ENCODE assay signal across 7 cellular contexts in the genomic region with DNA sequence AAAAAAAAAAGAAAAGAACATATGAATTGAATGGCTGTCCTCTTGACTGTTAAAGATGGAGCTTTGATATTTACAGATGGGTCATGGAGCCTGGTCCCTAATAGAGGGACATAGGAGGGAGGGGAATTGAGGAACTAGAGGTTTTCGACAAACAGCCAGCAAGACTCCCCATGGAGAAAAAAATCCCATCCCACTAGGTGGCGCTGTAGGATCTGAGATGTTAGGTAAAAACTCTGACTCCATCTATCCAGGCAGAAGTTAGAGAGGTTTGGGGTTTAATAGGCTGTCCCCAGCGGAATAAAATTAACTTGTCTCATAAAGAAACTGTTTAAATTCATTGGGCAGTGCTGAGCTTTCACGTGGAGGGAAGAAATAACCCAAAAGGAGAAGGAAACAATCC. TPM values are rescaled to one million over a fixed set of nuclear protein-coding genes. Genes with fewer than 3 reads are reported as not detected.
DNase-seq lines count a peak whose midpoint lies in the region; ATAC-seq, FAIRE-seq and TF ChIP-seq lines count a peak whose summit lies in the region.

No MANE protein-coding gene starts in this region.

- H2AFZ ChIP-seq in smooth muscle cell (ENCODE audit: low read depth) = no peak overlapping the region

- no peak overlapping the region for H3K4me3 ChIP-seq in smooth muscle cell

- H4K20me1 ChIP-seq in smooth muscle cell (ENCODE audit: low read depth) = no peaks in the 10 kb centered on the region

- peak; percentile 75 for FAIRE-seq in GM18507 (lab: Jason Lieb, UNC)

- H3K27me3 ChIP-seq in smooth muscle cell (ENCODE audit: low read depth) = no peaks in the 10 kb centered on the region

- H3K9ac ChIP-seq in smooth muscle cell (ENCODE audit: low read depth) = peak overlapping the region; percentile 8

- POLR2A ChIA-PET in RWPE1 (lab: Yijun Ruan, JAX; ENCODE audit: low non-redundant PET) = no interaction called here

- no peaks in the 10 kb centered on the region for H3F3A ChIP-seq in smooth muscle cell (ENCODE audit: low read depth)

- peaks cover 6% of the 10 kb centered on the region for H3K4me1 ChIP-seq in smooth muscle cell (ENCODE audit: low read depth)

- CTCF ChIA-PET in RWPE1 (lab: Yijun Ruan, JAX) = interaction anchor here (0.6 kb wide), 1 partner anchor 154 kb away, joined by 4 read pairs; no protein-coding TSS in a partner anchor

- no peak overlapping the region for H3K27ac ChIP-seq in RWPE1
- H3K27ac ChIP-seq in smooth muscle cell (ENCODE audit: low read depth) = no peak overlapping the region

- H3K36me3 ChIP-seq in smooth muscle cell (ENCODE audit: low read depth) = peaks cover 6% of the 10 kb centered on the region

- peak overlapping the region; percentile 72 for H3K4me2 ChIP-seq in smooth muscle cell

- DNase-seq in GM18507 (ENCODE audit: extremely low spot score, insufficient read length, low read depth) (peak; percentile 20), RWPE1 (ENCODE audit: low spot score) (peak; percentile 11), head of caudate nucleus (peak in 40 of 42 donors; percentile 20 to 92 (median 70)), smooth muscle cell (lab: John Stamatoyannopoulos, UW; ENCODE audit: unreplicated experiment) (peak; percentile 4), cerebellar nuclear complex (lab: John Stamatoyannopoulos, UW) (no peak)
- DNase-seq in activated effector memory CD4-positive, alpha-beta T cell treated with Interleukin-2 at 50 U/mL for 16 hours = peak; percentile 27

- intact Hi-C loops in head of caudate nucleus (cut with DNase I) = no loop called here

- peaks cover 10% of the 10 kb centered on the region for H3K9me3 ChIP-seq in smooth muscle cell (replicated peaks; ENCODE audit: low read depth)

- no peaks in the 10 kb centered on the region for H3K79me2 ChIP-seq in smooth muscle cell (ENCODE audit: low read depth)

- ATAC-seq in HG03025 (IDR thresholded peaks at IDR 0.05; ENCODE audit: low FRiP score, unreplicated experiment) = peak; percentile 70

- TF ChIP-seq CTCF in RWPE1 (conservative IDR thresholded peaks at IDR 0.05; ENCODE audit: low read depth) = peak; percentile 46
- TF ChIP-seq CTCF in smooth muscle cell (IDR thresholded peaks at IDR 0.05; ENCODE audit: borderline replicate concordance, insufficient read depth, poor library complexity, severe bottlenecking) = peak; percentile 61

- WGBS in smooth muscle cell (ENCODE audit: low lambda C conversion rate) = 45% methylated on average over 4 of the region's 4 CpGs

RNA-seq across cellular contexts. Expression of a gene that starts 45.9 kb away (rescaled TPM):
- total RNA-seq in smooth muscle cell = 22.6 and 27.4 TPM in 2 replicates
- polyA plus RNA-seq in smooth muscle cell = 50.1 and 54.9 TPM in 2 replicates

Comparison
In these comparisons a context has a peak if more than half of its experiments do, and no peak if none do; other contexts are left out.
1. DNase-seq: peak in GM18507 (single experiment), RWPE1 (single experiment), activated effector memory CD4-positive, alpha-beta T cell treated with Interleukin-2 at 50 U/mL for 16 hours (single experiment), head of caudate nucleus (40 of 42) and smooth muscle cell (single experiment); none in cerebellar nuclear complex (0 of 2).